8 cellular contexts compared by ENCODE assay signal in genomic region chr1:119674835-119675289, GRCh38.
A peak's percentile ranks its signal among the peaks of the same experiment; 100 is the strongest.
DNase-seq lines count a peak whose midpoint lies in the region; ATAC-seq lines count a peak whose summit lies in the region.

No MANE protein-coding gene starts in this region.

- ATAC-seq in HG03342 (IDR thresholded peaks at IDR 0.05; ENCODE audit: unreplicated experiment) = no peak

- DNase-seq in SIG-M5 treated with dmso at 0.1 percent for 504 hours (lab: John Stamatoyannopoulos, UW; ENCODE audit: unreplicated experiment) (peak; percentile 77), SIG-M5 (lab: John Stamatoyannopoulos, UW) (no peak), NCI-H1092 (lab: John Stamatoyannopoulos, UW) (peak; percentile 79), amniotic epithelial cell (ENCODE audit: low read depth) (peak; percentile 92), iris pigment epithelial cell (ENCODE audit: low read depth) (peak; percentile 92), DMS 273 treated with DMSO at 0.1 percent for 48 hours (lab: John Stamatoyannopoulos, UW) (no peak)
- peak in 2 of 3 donors; percentile 20 to 22 for DNase-seq in stimulated activated CD4-positive, alpha-beta T cell treated with anti-CD3 and anti-CD28 coated beads, TNF-alpha, amount 100 ng/mL, for 48 hours (ENCODE audit: low read depth in 3 of 3)

Comparison
In these comparisons a context has a peak if more than half of its experiments do, and no peak if none do; other contexts are left out.
1. DNase-seq: peak in SIG-M5 treated with dmso at 0.1 percent for 504 hours (single experiment), NCI-H1092 (single experiment), amniotic epithelial cell (single experiment), iris pigment epithelial cell (single experiment) and stimulated activated CD4-positive, alpha-beta T cell treated with anti-CD3 and anti-CD28 coated beads, TNF-alpha, amount 100 ng/mL, for 48 hours (2 of 3); none in SIG-M5 (single experiment) and DMS 273 treated with DMSO at 0.1 percent for 48 hours (single experiment).